1 cellular context compared by ENCODE assay signal in the genomic region with DNA sequence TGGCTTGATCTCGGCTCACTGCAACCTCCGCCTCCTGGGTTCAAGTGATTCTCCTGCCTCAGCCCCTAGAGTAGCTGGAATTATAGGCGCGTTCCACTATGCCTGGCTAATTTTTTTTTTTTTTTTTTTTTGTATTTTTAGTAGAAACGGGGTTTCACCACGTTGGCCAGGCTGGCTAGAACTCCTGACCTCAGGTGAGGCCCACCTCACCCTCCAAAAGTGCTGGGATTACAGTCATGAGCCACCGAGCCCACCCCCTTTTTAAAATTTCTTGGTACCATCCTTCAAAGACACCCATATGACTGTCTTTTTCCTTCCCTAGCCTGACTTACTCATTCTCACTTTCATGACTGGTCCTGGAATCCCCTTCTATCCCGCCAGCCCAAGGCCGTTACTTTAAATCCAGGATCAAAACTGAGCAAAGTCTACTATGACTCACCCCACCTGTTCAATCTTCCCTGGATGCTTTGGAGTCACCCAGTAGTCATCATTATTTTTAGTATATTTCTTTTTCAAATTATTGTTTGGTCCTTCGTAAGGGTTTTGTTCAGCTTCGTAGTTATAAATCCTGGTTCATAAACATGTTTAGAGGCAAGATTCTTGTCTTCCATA.
A peak's percentile ranks its signal among the peaks of the same experiment; 100 is the strongest.
TF ChIP-seq lines count a peak whose summit lies in the region.

No MANE protein-coding gene starts in this region.

TF ChIP-seq in HepG2, 621 proteins besides CTCF, POLR2A, EP300 and RAD21:
- peak; percentile 23; the same call in 1 of the 2 replicates for TF ChIP-seq FOSL1 (CRISPR knock-in tag; IDR thresholded peaks at IDR 0.05; ENCODE audit: borderline replicate concordance)
- TF ChIP-seq SAP130 (CRISPR knock-in tag; IDR thresholded peaks at IDR 0.05; ENCODE audit: low read depth): peak; percentile 30; the same call in 1 of the 2 replicates
- no peak for TF ChIP-seq RFX3 (CRISPR knock-in tag; IDR thresholded peaks at IDR 0.05)
- TF ChIP-seq FOSL2 (CRISPR knock-in tag; IDR thresholded peaks at IDR 0.05): peak; percentile 89
- TF ChIP-seq MAFK (conservative IDR thresholded peaks at IDR 0.05 in 1 of 2, IDR thresholded peaks at IDR 0.05 in 1 of 2; ENCODE audit: low read length in 2 of 2): 0 out of 4 replicates have a peak, but pooled peaks of 1 of the 2 experiments have one; percentile 3
- TF ChIP-seq, protein P1, sequence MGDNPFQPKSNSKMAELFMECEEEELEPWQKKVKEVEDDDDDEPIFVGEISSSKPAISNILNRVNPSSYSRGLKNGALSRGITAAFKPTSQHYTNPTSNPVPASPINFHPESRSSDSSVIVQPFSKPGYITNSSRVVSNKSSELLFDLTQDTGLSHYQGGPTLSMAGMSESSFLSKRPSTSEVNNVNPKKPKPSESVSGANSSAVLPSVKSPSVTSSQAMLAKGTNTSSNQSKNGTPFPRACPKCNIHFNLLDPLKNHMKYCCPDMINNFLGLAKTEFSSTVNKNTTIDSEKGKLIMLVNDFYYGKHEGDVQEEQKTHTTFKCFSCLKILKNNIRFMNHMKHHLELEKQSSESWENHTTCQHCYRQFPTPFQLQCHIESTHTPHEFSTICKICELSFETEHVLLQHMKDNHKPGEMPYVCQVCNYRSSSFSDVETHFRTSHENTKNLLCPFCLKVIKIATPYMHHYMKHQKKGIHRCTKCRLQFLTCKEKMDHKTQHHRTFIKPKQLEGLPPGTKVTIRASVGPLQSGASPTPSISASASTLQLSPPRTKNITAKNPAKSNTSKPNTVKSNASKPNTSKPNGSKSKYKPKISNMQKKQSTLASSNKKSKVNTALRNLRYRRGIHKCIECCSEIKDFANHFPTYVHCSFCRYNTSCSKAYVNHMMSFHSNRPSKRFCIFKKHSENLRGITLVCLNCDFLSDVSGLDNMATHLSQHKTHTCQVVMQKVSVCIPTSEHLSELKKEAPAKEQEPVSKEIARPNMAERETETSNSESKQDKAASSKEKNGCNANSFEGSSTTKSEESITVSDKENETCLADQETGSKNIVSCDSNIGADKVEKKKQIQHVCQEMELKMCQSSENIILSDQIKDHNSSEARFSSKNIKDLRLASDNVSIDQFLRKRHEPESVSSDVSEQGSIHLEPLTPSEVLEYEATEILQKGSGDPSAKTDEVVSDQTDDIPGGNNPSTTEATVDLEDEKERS (CRISPR knock-in tag; IDR thresholded peaks at IDR 0.05): no peak
TF ChIP-seq in HepG2: peak in this region for 4.
